1 cellular context compared by ENCODE assay signal in the genomic region with DNA sequence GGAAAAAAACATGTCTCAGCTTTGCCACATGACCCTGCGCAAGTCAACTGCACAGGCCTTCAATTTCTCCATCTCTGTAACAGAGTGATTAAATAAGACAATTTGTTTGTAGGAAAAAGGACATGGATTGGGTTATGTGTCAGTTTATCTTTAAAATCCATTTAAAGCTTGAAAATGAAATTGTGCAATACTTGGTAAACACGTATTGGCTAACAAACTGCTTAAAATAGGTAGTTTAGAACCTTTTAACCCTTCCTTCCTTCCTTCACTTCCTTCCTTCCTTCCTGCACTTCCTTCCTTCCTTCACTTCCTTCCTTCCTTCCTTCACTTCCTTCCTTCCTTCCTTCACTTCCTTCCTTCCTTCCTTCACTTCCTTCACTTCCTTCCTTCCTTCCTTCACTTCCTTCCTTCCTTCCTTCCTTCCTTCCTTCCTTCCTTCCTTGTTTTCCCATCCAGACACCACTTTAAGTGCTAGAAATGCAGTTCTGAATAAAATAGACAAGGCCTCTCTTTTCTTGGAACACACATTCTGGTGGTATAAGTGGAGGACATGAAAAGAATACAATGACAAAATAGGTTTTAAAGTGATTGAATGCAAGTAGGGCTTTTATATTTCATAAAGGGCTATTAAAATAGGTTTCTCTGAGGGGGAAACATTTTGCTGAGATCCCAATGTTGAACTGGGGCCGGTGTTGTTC.
TF ChIP-seq lines count a peak whose summit lies in the region.

No MANE protein-coding gene starts in this region.

TF ChIP-seq in H1, 55 proteins besides CTCF, POLR2A, EP300 and RAD21:
- no peak for TF ChIP-seq NANOG (IDR thresholded peaks at IDR 0.05; ENCODE audit: insufficient read depth, low read depth, low read length, poor library complexity, severe bottlenecking)
- TF ChIP-seq SIRT6 (IDR thresholded peaks at IDR 0.05; ENCODE audit: low read length), result no peak
- TF ChIP-seq POU5F1 (IDR thresholded peaks at IDR 0.05; ENCODE audit: low read depth, low read length), result no peak
- no peak for TF ChIP-seq USF2 (IDR thresholded peaks at IDR 0.05; ENCODE audit: low read length)
- no peak for TF ChIP-seq GTF2F1 (IDR thresholded peaks at IDR 0.05; ENCODE audit: borderline replicate concordance, low read depth, low read length)
- TF ChIP-seq JUND (IDR thresholded peaks at IDR 0.05; ENCODE audit: low read length), result no peak
- TF ChIP-seq, protein P1, sequence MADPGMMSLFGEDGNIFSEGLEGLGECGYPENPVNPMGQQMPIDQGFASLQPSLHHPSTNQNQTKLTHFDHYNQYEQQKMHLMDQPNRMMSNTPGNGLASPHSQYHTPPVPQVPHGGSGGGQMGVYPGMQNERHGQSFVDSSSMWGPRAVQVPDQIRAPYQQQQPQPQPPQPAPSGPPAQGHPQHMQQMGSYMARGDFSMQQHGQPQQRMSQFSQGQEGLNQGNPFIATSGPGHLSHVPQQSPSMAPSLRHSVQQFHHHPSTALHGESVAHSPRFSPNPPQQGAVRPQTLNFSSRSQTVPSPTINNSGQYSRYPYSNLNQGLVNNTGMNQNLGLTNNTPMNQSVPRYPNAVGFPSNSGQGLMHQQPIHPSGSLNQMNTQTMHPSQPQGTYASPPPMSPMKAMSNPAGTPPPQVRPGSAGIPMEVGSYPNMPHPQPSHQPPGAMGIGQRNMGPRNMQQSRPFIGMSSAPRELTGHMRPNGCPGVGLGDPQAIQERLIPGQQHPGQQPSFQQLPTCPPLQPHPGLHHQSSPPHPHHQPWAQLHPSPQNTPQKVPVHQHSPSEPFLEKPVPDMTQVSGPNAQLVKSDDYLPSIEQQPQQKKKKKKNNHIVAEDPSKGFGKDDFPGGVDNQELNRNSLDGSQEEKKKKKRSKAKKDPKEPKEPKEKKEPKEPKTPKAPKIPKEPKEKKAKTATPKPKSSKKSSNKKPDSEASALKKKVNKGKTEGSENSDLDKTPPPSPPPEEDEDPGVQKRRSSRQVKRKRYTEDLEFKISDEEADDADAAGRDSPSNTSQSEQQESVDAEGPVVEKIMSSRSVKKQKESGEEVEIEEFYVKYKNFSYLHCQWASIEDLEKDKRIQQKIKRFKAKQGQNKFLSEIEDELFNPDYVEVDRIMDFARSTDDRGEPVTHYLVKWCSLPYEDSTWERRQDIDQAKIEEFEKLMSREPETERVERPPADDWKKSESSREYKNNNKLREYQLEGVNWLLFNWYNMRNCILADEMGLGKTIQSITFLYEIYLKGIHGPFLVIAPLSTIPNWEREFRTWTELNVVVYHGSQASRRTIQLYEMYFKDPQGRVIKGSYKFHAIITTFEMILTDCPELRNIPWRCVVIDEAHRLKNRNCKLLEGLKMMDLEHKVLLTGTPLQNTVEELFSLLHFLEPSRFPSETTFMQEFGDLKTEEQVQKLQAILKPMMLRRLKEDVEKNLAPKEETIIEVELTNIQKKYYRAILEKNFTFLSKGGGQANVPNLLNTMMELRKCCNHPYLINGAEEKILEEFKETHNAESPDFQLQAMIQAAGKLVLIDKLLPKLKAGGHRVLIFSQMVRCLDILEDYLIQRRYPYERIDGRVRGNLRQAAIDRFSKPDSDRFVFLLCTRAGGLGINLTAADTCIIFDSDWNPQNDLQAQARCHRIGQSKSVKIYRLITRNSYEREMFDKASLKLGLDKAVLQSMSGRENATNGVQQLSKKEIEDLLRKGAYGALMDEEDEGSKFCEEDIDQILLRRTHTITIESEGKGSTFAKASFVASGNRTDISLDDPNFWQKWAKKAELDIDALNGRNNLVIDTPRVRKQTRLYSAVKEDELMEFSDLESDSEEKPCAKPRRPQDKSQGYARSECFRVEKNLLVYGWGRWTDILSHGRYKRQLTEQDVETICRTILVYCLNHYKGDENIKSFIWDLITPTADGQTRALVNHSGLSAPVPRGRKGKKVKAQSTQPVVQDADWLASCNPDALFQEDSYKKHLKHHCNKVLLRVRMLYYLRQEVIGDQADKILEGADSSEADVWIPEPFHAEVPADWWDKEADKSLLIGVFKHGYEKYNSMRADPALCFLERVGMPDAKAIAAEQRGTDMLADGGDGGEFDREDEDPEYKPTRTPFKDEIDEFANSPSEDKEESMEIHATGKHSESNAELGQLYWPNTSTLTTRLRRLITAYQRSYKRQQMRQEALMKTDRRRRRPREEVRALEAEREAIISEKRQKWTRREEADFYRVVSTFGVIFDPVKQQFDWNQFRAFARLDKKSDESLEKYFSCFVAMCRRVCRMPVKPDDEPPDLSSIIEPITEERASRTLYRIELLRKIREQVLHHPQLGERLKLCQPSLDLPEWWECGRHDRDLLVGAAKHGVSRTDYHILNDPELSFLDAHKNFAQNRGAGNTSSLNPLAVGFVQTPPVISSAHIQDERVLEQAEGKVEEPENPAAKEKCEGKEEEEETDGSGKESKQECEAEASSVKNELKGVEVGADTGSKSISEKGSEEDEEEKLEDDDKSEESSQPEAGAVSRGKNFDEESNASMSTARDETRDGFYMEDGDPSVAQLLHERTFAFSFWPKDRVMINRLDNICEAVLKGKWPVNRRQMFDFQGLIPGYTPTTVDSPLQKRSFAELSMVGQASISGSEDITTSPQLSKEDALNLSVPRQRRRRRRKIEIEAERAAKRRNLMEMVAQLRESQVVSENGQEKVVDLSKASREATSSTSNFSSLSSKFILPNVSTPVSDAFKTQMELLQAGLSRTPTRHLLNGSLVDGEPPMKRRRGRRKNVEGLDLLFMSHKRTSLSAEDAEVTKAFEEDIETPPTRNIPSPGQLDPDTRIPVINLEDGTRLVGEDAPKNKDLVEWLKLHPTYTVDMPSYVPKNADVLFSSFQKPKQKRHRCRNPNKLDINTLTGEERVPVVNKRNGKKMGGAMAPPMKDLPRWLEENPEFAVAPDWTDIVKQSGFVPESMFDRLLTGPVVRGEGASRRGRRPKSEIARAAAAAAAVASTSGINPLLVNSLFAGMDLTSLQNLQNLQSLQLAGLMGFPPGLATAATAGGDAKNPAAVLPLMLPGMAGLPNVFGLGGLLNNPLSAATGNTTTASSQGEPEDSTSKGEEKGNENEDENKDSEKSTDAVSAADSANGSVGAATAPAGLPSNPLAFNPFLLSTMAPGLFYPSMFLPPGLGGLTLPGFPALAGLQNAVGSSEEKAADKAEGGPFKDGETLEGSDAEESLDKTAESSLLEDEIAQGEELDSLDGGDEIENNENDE (IDR thresholded peaks at IDR 0.05; ENCODE audit: insufficient replicate concordance, low read length), result no peak
- TF ChIP-seq CEBPB (IDR thresholded peaks at IDR 0.05; ENCODE audit: low read depth, low read length), result peak; percentile 47; the same call in 1 of the 2 replicates
- TF ChIP-seq RFX5 (IDR thresholded peaks at IDR 0.05; ENCODE audit: borderline replicate concordance, low read depth, low read length), result no peak
TF ChIP-seq in H1: peak in this region for 1.
